ENCODE assay signal across 14 cellular contexts in genomic region chr16:57829969-57830360, GRCh38.
"Had no signal": no experiment of that assay in that cellular context is flagged by ENCODE, and none has a peak within 500 bp of the region (broad histone marks: within the 10 kb centered on the region; RNA-seq: fewer than 3 reads in every experiment).

No MANE protein-coding gene starts in this region.

- H3K27me3 Mint-ChIP-seq: activated T-cell treated with anti-CD3 and anti-CD28 coated beads, Interleukin-2, amount 50 U/mL, for 24 hours had no signal

- H3K4me1 ChIP-seq: breast epithelium had no signal

- H3K4me3 Mint-ChIP-seq: activated T-cell treated with anti-CD3 and anti-CD28 coated beads, Interleukin-2, amount 50 U/mL, for 24 hours; activated T-helper 17 cell treated with anti-CD3 and anti-CD28 coated beads, Interleukin-2, amount 50 U/mL, for 72 hours; naive thymus-derived CD4-positive, alpha-beta T cell; neural progenitor cell; T-cell had no signal

- ATAC-seq: activated naive CD4-positive, alpha-beta T cell treated with anti-CD3 and anti-CD28 coated beads, Interleukin-2, amount 50 U/mL, for 72 hours; activated T-helper 17 cell treated with anti-CD3 and anti-CD28 coated beads, Interleukin-2, amount 50 U/mL, for 72 hours; naive thymus-derived CD4-positive, alpha-beta T cell; T-cell had no signal

- H3K4me1 Mint-ChIP-seq: activated T-helper 17 cell treated with anti-CD3 and anti-CD28 coated beads, Interleukin-2, amount 50 U/mL, for 72 hours; naive thymus-derived CD4-positive, alpha-beta T cell; T-cell had no signal

- H3K9me3 ChIP-seq: breast epithelium, tibial nerve had no signal

- H3K9me3 Mint-ChIP-seq: activated naive CD4-positive, alpha-beta T cell treated with anti-CD3 and anti-CD28 coated beads, Interleukin-2, amount 50 U/mL, for 72 hours; activated T-cell treated with anti-CD3 and anti-CD28 coated beads, Interleukin-2, amount 50 U/mL, for 24 hours; activated T-helper 17 cell treated with anti-CD3 and anti-CD28 coated beads, Interleukin-2, amount 50 U/mL, for 72 hours; naive thymus-derived CD4-positive, alpha-beta T cell; neural progenitor cell; T-cell had no signal

- H3K27ac Mint-ChIP-seq: activated naive CD4-positive, alpha-beta T cell treated with anti-CD3 and anti-CD28 coated beads, Interleukin-2, amount 50 U/mL, for 72 hours; activated T-cell treated with anti-CD3 and anti-CD28 coated beads, Interleukin-2, amount 50 U/mL, for 24 hours; activated T-helper 17 cell treated with anti-CD3 and anti-CD28 coated beads, Interleukin-2, amount 50 U/mL, for 72 hours; naive thymus-derived CD4-positive, alpha-beta T cell; T-cell had no signal

- H3K9ac ChIP-seq: neural progenitor cell had no signal

- FAIRE-seq: urothelium cell line had no signal

- H3K36me3 ChIP-seq: breast epithelium, neural progenitor cell, tibial nerve had no signal

- H3K4me3 ChIP-seq: breast epithelium, neural progenitor cell, tibial nerve had no signal

- DNase-seq: activated CD4-positive, alpha-beta T cell treated with anti-CD3 and anti-CD28 coated beads for 1 hour; activated CD4-positive, alpha-beta T cell treated with anti-CD3 and anti-CD28 coated beads, Interleukin-2, amount 50 U/mL, for 1 hour; activated CD8-positive, alpha-beta memory T cell treated with anti-CD3 and anti-CD28 coated beads, Interleukin-2, amount 50 U/mL, for 4 hours; activated T-cell treated with anti-CD3 and anti-CD28 coated beads, Interleukin-2, amount 50 U/mL, for 24 hours; naive thymus-derived CD4-positive, alpha-beta T cell; stimulated activated CD4-positive, alpha-beta T cell treated with anti-CD3 and anti-CD28 coated beads, Interleukin-4, amount 100 ng/mL, for 1 hour; stimulated activated naive CD4-positive, alpha-beta T cell; T-cell had no signal

- H3K36me3 Mint-ChIP-seq: activated naive CD4-positive, alpha-beta T cell treated with anti-CD3 and anti-CD28 coated beads, Interleukin-2, amount 50 U/mL, for 72 hours; naive thymus-derived CD4-positive, alpha-beta T cell; neural progenitor cell; T-cell had no signal

- H2AFZ ChIP-seq: neural progenitor cell had no signal

- H3K4me2 ChIP-seq: neural progenitor cell had no signal

- H3K27me3 ChIP-seq: breast epithelium, neural progenitor cell had no signal

- H3K27ac ChIP-seq: breast epithelium, neural progenitor cell had no signal
